Comparison of ENCODE assay signal across 8 cellular contexts in the genomic region with DNA sequence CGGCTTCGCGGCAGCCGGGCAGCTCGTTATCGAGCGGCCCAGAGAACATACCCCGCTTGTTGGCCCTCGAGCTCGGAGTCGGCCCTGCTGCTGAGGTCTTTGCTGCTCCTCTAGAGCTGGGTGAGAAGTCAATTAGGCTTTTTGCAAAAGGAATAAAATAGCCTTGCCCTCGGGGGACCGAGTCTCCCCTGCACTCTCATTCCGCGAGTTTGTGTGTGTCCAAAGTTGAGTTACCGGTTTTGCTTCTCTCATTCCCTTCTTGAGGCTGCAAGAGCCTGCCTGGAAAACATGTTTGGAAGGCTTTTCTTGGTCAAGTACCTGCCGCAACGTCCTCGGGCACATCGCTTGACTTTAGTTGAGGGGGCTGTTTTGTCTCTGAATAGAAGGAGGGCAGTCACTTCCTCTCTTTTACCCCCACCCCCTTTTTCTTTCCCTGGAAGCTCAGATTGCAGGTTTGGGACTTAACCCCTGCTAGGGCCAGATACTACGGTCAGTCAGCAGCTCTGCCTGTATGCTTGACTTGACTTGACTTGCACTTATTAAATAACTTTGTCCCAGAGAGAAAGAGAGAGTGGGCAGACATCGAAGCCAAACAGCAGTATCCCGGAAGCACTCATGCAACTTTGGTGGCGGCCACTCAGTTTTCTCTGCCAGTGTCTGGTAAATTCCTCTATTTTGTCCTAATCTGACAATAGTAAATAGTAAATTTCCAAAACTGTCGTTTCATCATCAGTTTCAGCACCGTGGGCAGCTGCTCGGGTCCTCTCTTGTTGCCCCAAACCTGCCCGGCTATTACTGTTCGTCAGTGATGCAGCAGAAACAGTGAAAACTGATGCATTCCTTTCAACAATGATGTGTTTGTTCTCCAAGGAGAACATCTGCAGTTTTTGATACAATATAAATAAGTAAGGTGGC. TPM values are rescaled to one million over a fixed set of nuclear protein-coding genes. Genes with fewer than 3 reads are reported as not detected.
DNase-seq lines count a peak whose midpoint lies in the region; ATAC-seq and TF ChIP-seq lines count a peak whose summit lies in the region.

No MANE protein-coding gene starts in this region.

- no peaks in the 10 kb centered on the region for H3K36me3 ChIP-seq in right atrium auricular region

- POLR2A ChIA-PET in AG04449 (lab: Yijun Ruan, JAX): interaction anchor here (1.0 to 1.4 kb wide), 2 partner anchors 156 to 733 kb away, joined by 3 to 5 read pairs; a partner anchor contains a TSS

- H3K9me3 ChIP-seq in right atrium auricular region: no peaks in the 10 kb centered on the region

- peaks cover 0 to 42% of the 10 kb centered on the region in 2 donors for H3K4me1 ChIP-seq in right atrium auricular region

- no peak for TF ChIP-seq CTCF in AG04449 (IDR thresholded peaks at IDR 0.05; ENCODE audit: insufficient read depth, low read length, missing control alignments)
- TF ChIP-seq CTCF in right atrium auricular region (IDR thresholded peaks at IDR 0.05): no peak

- CTCF ChIA-PET in AG04449 (lab: Yijun Ruan, JAX): interaction anchor here (0.8 to 2.6 kb wide), 6 partner anchors 9 to 96 kb away, joined by 3 to 21 read pairs (median 4); no protein-coding TSS in a partner anchor

- peak overlapping the region; percentile 99 for H3K27ac ChIP-seq in right atrium auricular region

- no peaks in the 10 kb centered on the region for H3K27me3 ChIP-seq in right atrium auricular region

- peak; percentile 4 for ATAC-seq in GM18499 (IDR thresholded peaks at IDR 0.05; ENCODE audit: insufficient read depth, unreplicated experiment)
- peak; percentile 13 for ATAC-seq in HG02970 (IDR thresholded peaks at IDR 0.05; ENCODE audit: low FRiP score, unreplicated experiment)

- no peak for DNase-seq in AG04449 (ENCODE audit: low read depth, low spot score)
- peak; percentile 57 for DNase-seq in NCI-H69 (lab: John Stamatoyannopoulos, UW)
- DNase-seq in amygdala (lab: John Stamatoyannopoulos, UW): peak in 33 of 56 donors; percentile 3 to 71 (median 38)
- no peak for DNase-seq in right atrium auricular region (ENCODE audit: low spot score)
- peak; percentile 88 for DNase-seq in pons (ENCODE audit: low spot score)
- no peak for DNase-seq in cortex of kidney (lab: John Stamatoyannopoulos, UW)

- H3K4me3 ChIP-seq in AG04449 (ENCODE audit: low read depth, low read length) (peak overlapping the region; percentile 79), right atrium auricular region (peak overlapping the region; percentile 62 to 83)

RNA-seq across cellular contexts. Expression of a gene that starts 0.6 kb away (rescaled TPM):
- total RNA-seq in right atrium auricular region: 10 to 100 TPM; 48.8 to 56.0 TPM

RNA-seq across cellular contexts. Expression of a gene that starts 21.3 kb away (rescaled TPM):
- not detected for total RNA-seq in right atrium auricular region

Comparison
In these comparisons a context has a peak if more than half of its experiments do, and no peak if none do; other contexts are left out.
1. DNase-seq: peak in NCI-H69 (single experiment), amygdala (33 of 56) and pons (single experiment); none in AG04449 (single experiment), right atrium auricular region (single experiment) and cortex of kidney (single experiment).